In the genomic region with DNA sequence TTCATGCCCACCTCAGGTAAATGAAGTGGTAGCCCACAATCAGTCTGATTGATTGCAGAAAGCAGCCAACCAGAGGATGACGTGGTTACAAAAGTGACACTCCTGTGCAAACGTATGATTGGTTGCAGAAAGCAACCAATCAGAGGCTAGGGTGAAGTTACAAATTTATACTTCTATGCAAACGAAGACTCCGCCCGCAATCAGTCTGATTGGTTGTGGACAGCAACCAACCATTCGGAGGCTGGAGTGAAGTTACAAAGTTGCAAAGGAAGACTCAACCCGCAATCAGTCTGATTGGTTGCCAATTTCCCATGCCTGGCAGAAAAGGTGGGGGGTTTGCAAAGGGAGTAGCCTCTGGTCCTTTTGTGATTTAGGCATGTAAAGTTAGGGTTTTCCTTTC, we compare ENCODE assay signal across 2 cellular contexts.
A peak's percentile ranks its signal among the peaks of the same experiment; 100 is the strongest.
TF ChIP-seq lines count a peak whose summit lies in the region.

No MANE protein-coding gene starts in this region.

TF ChIP-seq in GM23338, 12 proteins besides CTCF, POLR2A, EP300 and RAD21:
- TF ChIP-seq STAT1 (IDR thresholded peaks at IDR 0.05; ENCODE audit: unreplicated experiment) = no peak

TF ChIP-seq in K562, 482 proteins besides CTCF, POLR2A, EP300 and RAD21:
- TF ChIP-seq NFYB (IDR thresholded peaks at IDR 0.05; ENCODE audit: extremely low read depth, insufficient read length) = peak; percentile 26
- no peak for TF ChIP-seq FOXA3 (CRISPR knock-in tag; conservative IDR thresholded peaks at IDR 0.05 in 1 of 2, IDR thresholded peaks at IDR 0.05 in 1 of 2)
- peak; percentile 74 for TF ChIP-seq PKNOX1 (IDR thresholded peaks at IDR 0.05)
- TF ChIP-seq THRAP3 (IDR thresholded peaks at IDR 0.05; ENCODE audit: borderline replicate concordance) = no peak
- no peak for TF ChIP-seq CCNT2 (IDR thresholded peaks at IDR 0.05; ENCODE audit: borderline replicate concordance, extremely low read depth, insufficient read length, low read depth, low read length)
- TF ChIP-seq HMGN3 (IDR thresholded peaks at IDR 0.05; ENCODE audit: borderline replicate concordance, extremely low read depth, insufficient read length, low read depth, low read length) = no peak
- TF ChIP-seq ETV6 (IDR thresholded peaks at IDR 0.05; ENCODE audit: borderline replicate concordance in 1 of 2, low read depth in 2 of 2, low read length in 1 of 2) = no peak
- TF ChIP-seq ETV6 (CRISPR knock-in tag; IDR thresholded peaks at IDR 0.05; ENCODE audit: borderline replicate concordance) = no peak
- TF ChIP-seq HDAC2 (IDR thresholded peaks at IDR 0.05) = no peak
